1 cellular context compared by ENCODE assay signal in the genomic region with DNA sequence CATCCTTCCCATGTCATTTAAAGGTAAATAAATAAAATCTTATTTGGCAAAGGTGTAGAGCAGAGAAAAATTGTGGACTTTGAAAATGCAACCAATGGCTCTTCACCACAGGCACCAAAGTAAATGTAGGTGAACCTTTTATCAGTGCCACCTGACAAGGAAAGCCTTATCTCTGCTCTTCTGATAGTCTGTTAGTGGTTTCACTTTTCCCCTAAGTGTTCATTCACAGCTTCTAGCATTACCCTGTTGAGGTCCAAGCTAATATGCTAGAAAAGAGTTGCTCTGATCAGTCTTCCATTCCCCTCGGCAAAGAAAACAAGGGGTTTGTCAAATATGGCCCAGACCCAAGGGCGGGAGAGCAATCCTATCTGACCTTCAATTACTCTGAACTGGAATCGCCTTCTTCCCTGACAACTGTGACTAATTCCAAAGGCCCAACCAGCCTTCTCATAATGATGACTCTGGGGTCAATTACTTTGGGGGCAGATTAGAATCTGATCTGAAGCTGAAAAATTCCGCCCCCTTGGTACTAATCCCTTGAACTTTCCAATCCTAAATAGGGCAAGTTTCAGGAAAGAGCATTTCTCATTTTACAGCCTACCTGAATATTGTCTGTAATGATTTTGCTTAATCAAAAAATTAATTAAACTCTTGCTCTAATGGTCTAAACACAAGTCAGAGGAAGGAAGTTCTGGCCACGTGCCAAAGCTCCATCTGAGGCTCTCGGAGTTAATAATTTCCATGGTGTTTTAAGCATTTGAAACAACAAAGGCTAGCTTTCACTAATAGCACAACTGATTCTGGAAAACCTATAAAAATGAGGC.
TF ChIP-seq lines count a peak whose summit lies in the region.

No MANE protein-coding gene starts in this region.

TF ChIP-seq in IMR-90, 13 proteins besides CTCF, POLR2A, EP300 and RAD21 (continued from another document):
- no peak for TF ChIP-seq SMC3 (IDR thresholded peaks at IDR 0.05; ENCODE audit: low read depth, low read length)
- TF ChIP-seq CHD1 (IDR thresholded peaks at IDR 0.05; ENCODE audit: low read depth, low read length), result no peak
- TF ChIP-seq, protein P1, sequence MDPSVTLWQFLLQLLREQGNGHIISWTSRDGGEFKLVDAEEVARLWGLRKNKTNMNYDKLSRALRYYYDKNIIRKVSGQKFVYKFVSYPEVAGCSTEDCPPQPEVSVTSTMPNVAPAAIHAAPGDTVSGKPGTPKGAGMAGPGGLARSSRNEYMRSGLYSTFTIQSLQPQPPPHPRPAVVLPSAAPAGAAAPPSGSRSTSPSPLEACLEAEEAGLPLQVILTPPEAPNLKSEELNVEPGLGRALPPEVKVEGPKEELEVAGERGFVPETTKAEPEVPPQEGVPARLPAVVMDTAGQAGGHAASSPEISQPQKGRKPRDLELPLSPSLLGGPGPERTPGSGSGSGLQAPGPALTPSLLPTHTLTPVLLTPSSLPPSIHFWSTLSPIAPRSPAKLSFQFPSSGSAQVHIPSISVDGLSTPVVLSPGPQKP (IDR thresholded peaks at IDR 0.05; ENCODE audit: borderline replicate concordance, low read depth, low read length), result no peak
